In genomic region chr4:53913098-53913497, GRCh38 we compare ENCODE assay signal across 34 cellular contexts.
"Had no signal": no experiment of that assay in that cellular context is flagged by ENCODE, and none has a peak within 500 bp of the region (broad histone marks: within the 10 kb centered on the region; RNA-seq: fewer than 3 reads in every experiment).

No MANE protein-coding gene starts in this region.

- DNase-seq: activated B cell treated with CpG ODN at 0.5 μM for 24 hours; activated CD4-positive, alpha-beta memory T cell treated with anti-CD3 and anti-CD28 coated beads for 36 hours; activated CD4-positive, alpha-beta T cell treated with anti-CD3 and anti-CD28 coated beads for 4 hours; activated CD4-positive, alpha-beta T cell treated with anti-CD3 and anti-CD28 coated beads, Interleukin-2, amount 50 U/mL, for 1 hour; activated CD4-positive, CD25-positive, alpha-beta regulatory T cell treated with anti-CD3 and anti-CD28 coated beads, Interleukin-2, amount 50 U/mL, for 72 hours; activated CD8-positive, alpha-beta memory T cell treated with anti-CD3 and anti-CD28 coated beads, Interleukin-2, amount 50 U/mL, for 4 hours; activated gamma-delta T cell treated with Interleukin-2 at 50 U/mL for 16 hours; activated naive CD4-positive, alpha-beta T cell treated with anti-CD3 and anti-CD28 coated beads for 36 hours; activated T-cell treated with anti-CD3 and anti-CD28 coated beads for 4 hours; activated T-cell treated with anti-CD3 and anti-CD28 coated beads, Interleukin-2, amount 50 U/mL, for 4 hours; adrenal gland; body of pancreas; central memory CD4-positive, alpha-beta T cell; Karpas-422; KBM-7; MG63; NCI-H1048; NCI-H1105 treated with DMSO at 0.1 percent for 48 hours; NCI-H1436; NCI-H1694; NCI-H1930; NCI-H2081 treated with DMSO at 0.1 percent for 48 hours; NCI-H226; NCI-H446 treated with DMSO at 0.1 percent for 48 hours; NCI-H524; NCI-H69; NK-92 treated with Interleukin-12 subunit alpha and Interleukin-12 subunit beta, amount 100 ng/mL, for 24 hours; PC-9; Right ventricle myocardium superior had no signal

- H2AFZ ChIP-seq: PC-9 had no signal

- H3K36me3 ChIP-seq: adrenal gland, MG63 had no signal

- H3K27ac ChIP-seq: adrenal gland, body of pancreas, PC-9, RWPE1, VCaP had no signal

- H3K27me3 ChIP-seq: adrenal gland, body of pancreas, MG63 had no signal

- ATAC-seq: activated naive CD4-positive, alpha-beta T cell treated with anti-CD3 and anti-CD28 coated beads, Interleukin-2, amount 50 U/mL, for 72 hours; activated T-cell treated with anti-CD3 and anti-CD28 coated beads, Interleukin-2, amount 50 U/mL, for 4 hours; body of pancreas had no signal

- H3K9me3 ChIP-seq: adrenal gland, body of pancreas, MG63 had no signal

- H3K4me3 ChIP-seq: adrenal gland, body of pancreas, MG63, PC-9 had no signal

- FAIRE-seq: astrocyte, RCC 7860 had no signal

- H3K4me2 ChIP-seq: PC-9 had no signal
